Comparison of ENCODE assay signal across 8 cellular contexts in genomic region chr20:50929299-50930138, GRCh38. TPM values are rescaled to one million over a fixed set of nuclear protein-coding genes. Genes with fewer than 3 reads are reported as not detected.
DNase-seq lines count a peak whose midpoint lies in the region; ATAC-seq and TF ChIP-seq lines count a peak whose summit lies in the region.

No MANE protein-coding gene starts in this region.

- H3K36me3 ChIP-seq in HUES48 (ENCODE audit: control insufficient read depth, insufficient read depth, low read length) = peaks cover 78% of the 10 kb centered on the region

- H3K4me1 ChIP-seq in HUES48 (ENCODE audit: control insufficient read depth, insufficient read depth, low read length) (peaks cover 35% of the 10 kb centered on the region), mononuclear cell (ENCODE audit: insufficient read depth, low read length) (peaks cover 36% of the 10 kb centered on the region)

- H3K9me3 ChIP-seq in HUES48 (ENCODE audit: control insufficient read depth, insufficient read depth, low read length) (no peaks in the 10 kb centered on the region), mononuclear cell (ENCODE audit: low read depth, low read length) (no peaks in the 10 kb centered on the region)

- peak; percentile 99 for TF ChIP-seq CTCF in epithelial cell of esophagus (IDR thresholded peaks at IDR 0.05; ENCODE audit: insufficient read depth, low read depth, low read length, missing control alignments)

- H3K4me3 ChIP-seq in HUES48 (ENCODE audit: low read depth, low read length) = peak overlapping the region; percentile 97
- peak overlapping the region; percentile 77 for H3K4me3 ChIP-seq in epithelial cell of esophagus (ENCODE audit: low read length)
- peak overlapping the region; percentile 54 for H3K4me3 ChIP-seq in mononuclear cell (ENCODE audit: low read length)

- DNase-seq in COR-L47 (lab: John Stamatoyannopoulos, UW) (peak; percentile 88), NOMO-1 treated with dmso at 0.1 percent for 144 hours (lab: John Stamatoyannopoulos, UW; ENCODE audit: unreplicated experiment) (peak; percentile 93), epithelial cell of esophagus (ENCODE audit: low read depth) (peak; percentile 99)
- peak; percentile 81 for DNase-seq in activated CD8-positive, alpha-beta memory T cell treated with anti-CD3 and anti-CD28 coated beads, Interleukin-2, amount 50 U/mL, for 24 hours (ENCODE audit: extremely low read depth)
- peak; percentile 84 to 88 for DNase-seq in stimulated activated CD8-positive, alpha-beta memory T cell treated with anti-CD3 and anti-CD28 coated beads, Interleukin-2, amount 100 ng/mL, for 48 hours (ENCODE audit: low read depth in 2 of 2)

- peak overlapping the region; percentile 96 for H3K27ac ChIP-seq in HUES48 (ENCODE audit: low read depth, low read length)

- no peaks in the 10 kb centered on the region for H3K27me3 ChIP-seq in HUES48 (ENCODE audit: control insufficient read depth, insufficient read depth, low read length)
- no peaks in the 10 kb centered on the region for H3K27me3 ChIP-seq in mononuclear cell (ENCODE audit: insufficient read depth, low read length)

- ATAC-seq in GM21381 (IDR thresholded peaks at IDR 0.05; ENCODE audit: unreplicated experiment) = peak; percentile 49

- H3K9ac ChIP-seq in HUES48 (ENCODE audit: low read depth, low read length) = peak overlapping the region; percentile 98

RNA-seq across cellular contexts. Expression of gene ADNP, which starts 1.7 kb away (rescaled TPM):
- total RNA-seq in mononuclear cell = 44.5 TPM

RNA-seq across cellular contexts. Expression of gene DPM1, which starts 28.8 kb away (rescaled TPM):
- total RNA-seq in mononuclear cell = 58.2 TPM

RNA-seq across cellular contexts. Expression of gene MOCS3, which starts 29.1 kb away (rescaled TPM):
- 3.8 TPM for total RNA-seq in mononuclear cell

Comparison
In these comparisons a context has a peak if more than half of its experiments do, and no peak if none do; other contexts are left out.
1. Peak in every context shown above with its lines: DNase-seq, ATAC-seq, H3K4me3 ChIP-seq and H3K27ac ChIP-seq.